In the genomic region with DNA sequence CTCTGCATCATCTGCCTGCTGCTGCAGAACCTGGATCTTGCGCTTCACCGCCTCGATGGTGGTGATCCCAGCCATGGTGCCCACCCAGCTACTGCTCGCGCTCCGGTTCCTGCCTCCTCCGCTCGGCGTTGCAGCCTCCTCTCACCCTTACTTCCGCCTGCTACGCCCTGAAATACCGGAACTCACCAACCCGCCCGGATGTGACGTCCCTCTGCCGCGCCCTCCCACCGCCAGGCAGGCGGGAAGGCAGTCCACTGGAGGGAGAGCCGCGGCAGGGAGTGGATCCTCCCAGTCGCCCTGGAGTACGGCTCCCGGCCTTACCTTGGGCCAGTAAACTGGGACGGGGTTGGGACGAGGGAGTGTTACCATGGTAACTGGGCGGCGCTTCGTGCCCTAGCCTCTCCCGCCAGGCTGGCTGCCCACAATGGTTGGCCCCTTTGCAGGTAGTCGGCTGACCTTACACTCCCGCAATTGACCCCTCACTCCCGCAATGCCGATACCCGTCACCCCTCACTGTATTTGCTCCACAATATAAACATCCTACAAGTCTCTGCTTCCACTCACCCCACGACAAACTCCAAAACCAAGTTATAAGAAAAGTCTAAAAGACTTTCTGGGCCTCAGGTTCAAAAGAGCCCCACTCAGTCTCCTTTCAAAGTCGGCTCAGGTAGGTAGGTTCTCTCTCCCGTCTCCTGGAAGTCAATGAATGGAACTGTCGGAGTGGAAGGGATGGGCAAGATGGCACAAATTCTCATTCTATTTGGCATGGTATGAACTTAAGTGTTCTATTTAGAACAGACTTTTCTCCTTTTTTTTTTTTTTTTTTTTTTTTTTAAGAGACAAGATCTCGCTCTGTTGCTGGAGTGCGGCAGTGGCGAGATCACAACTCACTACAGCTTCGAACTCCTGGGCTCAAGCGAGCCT, we compare ENCODE assay signal across 8 cellular contexts. TPM values are rescaled to one million over a fixed set of nuclear protein-coding genes. Genes with fewer than 3 reads are reported as not detected.
DNase-seq lines count a peak whose midpoint lies in the region; ATAC-seq and TF ChIP-seq lines count a peak whose summit lies in the region.

No MANE protein-coding gene starts in this region.

- peak; percentile 77 for ATAC-seq in GM18868 (IDR thresholded peaks at IDR 0.05; ENCODE audit: unreplicated experiment)
- peak; percentile 61 for ATAC-seq in HG03103 (IDR thresholded peaks at IDR 0.05; ENCODE audit: low read depth, unreplicated experiment)

- H3K36me3 ChIP-seq in ACC112 (ENCODE audit: insufficient read depth, low read length) = no peaks in the 10 kb centered on the region
- H3K36me3 ChIP-seq in breast epithelium = no peaks in the 10 kb centered on the region
- H3K36me3 ChIP-seq in skeletal muscle tissue (ENCODE audit: control insufficient read depth in 3 of 3, insufficient read depth in 3 of 3, low read length in 3 of 3) = peaks cover 5 to 15% (median 12%) of the 10 kb centered on the region in 3 donors

- intact Hi-C loops in breast epithelium (cut with DNase I; ENCODE audit: low total_unique reads) = loop anchor here (10.0 kb wide), 1 partner anchor 1721 kb away; no protein-coding TSS in a partner anchor

- H3K27me3 ChIP-seq in ACC112 (ENCODE audit: insufficient read depth, low read length) (no peaks in the 10 kb centered on the region), breast epithelium (no peaks in the 10 kb centered on the region), skeletal muscle tissue (ENCODE audit: control insufficient read depth in 3 of 3, insufficient read depth in 3 of 3, low read length in 3 of 3) (no peaks in the 10 kb centered on the region)

- DNase-seq in NCI-H2196 (lab: John Stamatoyannopoulos, UW; ENCODE audit: unreplicated experiment) = peak; percentile 99
- DNase-seq in breast epithelium (ENCODE audit: low spot score in 2 of 2) = peak; percentile 95 to 98

- H3K4me1 ChIP-seq in ACC112 (ENCODE audit: control insufficient read depth, insufficient read depth, low read length, unreplicated experiment) = peaks cover 27% of the 10 kb centered on the region
- H3K4me1 ChIP-seq in breast epithelium = peaks cover 12 to 19% of the 10 kb centered on the region in 2 donors
- H3K4me1 ChIP-seq in skeletal muscle tissue (ENCODE audit: control insufficient read depth in 3 of 3, insufficient read depth in 3 of 3, low read length in 3 of 3) = peaks cover 33 to 47% (median 44%) of the 10 kb centered on the region in 3 donors

- peak; percentile 93 for TF ChIP-seq POLR2A in breast epithelium (IDR thresholded peaks at IDR 0.05)

- peak overlapping the region; percentile 85 to 92 (median 88) for H3K9ac ChIP-seq in skeletal muscle tissue (ENCODE audit: low read depth in 1 of 3, low read length in 3 of 3)

- no peaks in the 10 kb centered on the region for H3K9me3 ChIP-seq in breast epithelium
- no peaks in the 10 kb centered on the region for H3K9me3 ChIP-seq in iPS-18c (ENCODE audit: control insufficient read depth, insufficient read depth, low read length)
- no peaks in the 10 kb centered on the region for H3K9me3 ChIP-seq in skeletal muscle tissue (ENCODE audit: control insufficient read depth in 3 of 3, low read length in 3 of 3)

- TF ChIP-seq CTCF in VCaP (conservative IDR thresholded peaks at IDR 0.05) (no peak), breast epithelium (IDR thresholded peaks at IDR 0.05) (peak; percentile 13 to 45 (median 41))

- peaks cover 46% of the 10 kb centered on the region for H3K79me2 ChIP-seq in ACC112 (ENCODE audit: control insufficient read depth, insufficient read depth, low read length, unreplicated experiment)

- H2AFZ ChIP-seq in ACC112 (ENCODE audit: low read length, unreplicated experiment) = peak overlapping the region; percentile 90

- H3K4me3 ChIP-seq in ACC112 (ENCODE audit: low read depth, low read length) (peak overlapping the region; percentile 91), breast epithelium (peak overlapping the region; percentile 80 to 93 (median 88)), iPS-18c (ENCODE audit: insufficient read depth, low read depth, low read length) (peak overlapping the region; percentile 79), skeletal muscle tissue (ENCODE audit: low read length in 3 of 3) (peak overlapping the region; percentile 89 to 95 (median 89))

- H3K27ac ChIP-seq in ACC112 (ENCODE audit: low read depth, low read length) (peak overlapping the region; percentile 87), VCaP (peak overlapping the region; percentile 87), breast epithelium (peak overlapping the region; percentile 92 to 93), skeletal muscle tissue (ENCODE audit: low read depth, low read length) (peak overlapping the region; percentile 94)

RNA-seq across cellular contexts. Expression of gene TPM3, which starts 8.6 kb away (rescaled TPM):
- 100 to 1,000 TPM; 236 to 302 (median 245) TPM for total RNA-seq in breast epithelium
- total RNA-seq in skeletal muscle tissue = 202 TPM

RNA-seq across cellular contexts. Expression of gene CFAP141, which starts 22.8 kb away (rescaled TPM):
- total RNA-seq in breast epithelium (not detected), skeletal muscle tissue (not detected)

RNA-seq across cellular contexts. Expression of gene NUP210L, which starts 28.4 kb away (rescaled TPM):
- total RNA-seq in breast epithelium (under 1 TPM in 1 of 3 donors, not detected in 2; under 0.01 TPM), skeletal muscle tissue (under 0.01 TPM)

RNA-seq across cellular contexts. Expression of gene UBAP2L, which starts 37.4 kb away (rescaled TPM):
- total RNA-seq in breast epithelium (10 to 100 TPM; 64.8 to 79.3 (median 70.1) TPM), skeletal muscle tissue (37.1 TPM)

Comparison
In these comparisons a context has a peak if more than half of its experiments do, and no peak if none do; other contexts are left out.
1. Peak in every context shown above with its lines: DNase-seq, ATAC-seq, H3K4me3 ChIP-seq and H3K27ac ChIP-seq.